Comparison of ENCODE assay signal across 12 cellular contexts in genomic region chr6:50824505-50824904, GRCh38. TPM values are rescaled to one million over a fixed set of nuclear protein-coding genes. Genes with fewer than 3 reads are reported as not detected.
"Had no signal": no experiment of that assay in that cellular context is flagged by ENCODE, and none has a peak within 500 bp of the region (broad histone marks: within the 10 kb centered on the region; RNA-seq: fewer than 3 reads in every experiment).

No MANE protein-coding gene starts in this region.

- H3K36me3 ChIP-seq: tibial artery had no signal

- DNase-seq: activated CD4-positive, alpha-beta T cell treated with anti-CD3 and anti-CD28 coated beads for 48 hours; activated naive CD4-positive, alpha-beta T cell treated with anti-CD3 and anti-CD28 coated beads, Interleukin-2, amount 10 ng/mL, durations not matched to agents 7 days and 5 days; effector memory CD8-positive, alpha-beta T cell; mucosa of descending colon; naive thymus-derived CD8-positive, alpha-beta T cell; nucleus accumbens; T-helper 1 cell; tibial artery had no signal

- H3K4me2 ChIP-seq: smooth muscle cell had no signal

- H3K9me3 ChIP-seq: mucosa of descending colon, tibial artery had no signal

- H3K4me3 ChIP-seq: mucosa of descending colon, smooth muscle cell, tibial artery had no signal

- H3K27ac ChIP-seq: epithelial cell of prostate, tibial artery had no signal

- ATAC-seq: effector memory CD8-positive, alpha-beta T cell; mucosa of descending colon; naive thymus-derived CD8-positive, alpha-beta T cell had no signal

RNA-seq across cellular contexts. Expression of gene TFAP2B, which starts 5.8 kb away (rescaled TPM):
- total RNA-seq: lung microvascular endothelial cell; naive thymus-derived CD8-positive, alpha-beta T cell; SK-MEL-5; smooth muscle cell had no signal
- polyA plus RNA-seq: naive thymus-derived CD8-positive, alpha-beta T cell; smooth muscle cell had no signal
